9 cellular contexts compared by ENCODE assay signal in the genomic region with DNA sequence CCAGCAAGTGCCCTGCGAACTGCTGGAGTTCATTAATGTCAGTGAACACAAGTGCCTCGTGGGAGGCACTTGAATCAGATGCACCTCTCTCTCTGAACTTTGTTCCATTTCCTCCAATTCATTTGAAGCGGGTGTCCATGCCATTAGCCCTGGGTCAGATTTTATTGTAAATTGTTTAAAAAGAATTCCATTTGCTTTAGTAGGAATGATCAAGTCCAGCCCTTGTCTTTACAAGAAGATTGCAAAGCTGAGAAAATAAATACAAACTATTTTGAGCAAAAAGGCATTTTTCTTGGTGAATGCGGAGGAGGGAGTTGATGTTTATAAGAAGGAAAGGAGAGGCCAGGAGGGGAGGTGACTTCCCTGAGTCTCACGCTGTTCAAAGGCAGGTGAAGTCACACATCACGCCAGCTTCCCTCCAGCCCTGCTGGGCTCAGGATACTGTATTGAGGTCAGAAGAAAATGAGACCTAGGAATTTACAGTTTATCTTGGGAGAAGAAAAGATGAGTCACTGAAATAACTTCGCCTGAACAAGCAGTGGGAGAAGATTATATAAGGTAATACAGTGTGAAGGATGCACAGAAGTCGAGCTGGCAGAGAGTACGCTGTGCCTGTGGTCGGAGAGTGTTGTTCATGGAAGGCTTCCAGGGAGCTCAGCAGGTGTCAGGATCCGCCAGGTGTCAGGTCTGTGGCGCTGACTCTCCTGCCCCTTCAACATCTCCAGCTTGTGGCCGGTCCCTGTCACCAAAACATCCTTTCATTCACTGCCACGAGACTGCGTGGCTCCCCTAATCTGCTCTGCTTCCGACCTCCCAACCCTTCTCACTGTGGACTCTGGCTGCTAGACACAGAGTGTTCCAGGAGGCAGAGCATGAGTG. TPM values are rescaled to one million over a fixed set of nuclear protein-coding genes. Genes with fewer than 3 reads are reported as not detected.
A peak's percentile ranks its signal among the peaks of the same experiment; 100 is the strongest.
DNase-seq lines count a peak whose midpoint lies in the region; ATAC-seq, FAIRE-seq and TF ChIP-seq lines count a peak whose summit lies in the region.
"Had no signal": no experiment of that assay in that cellular context is flagged by ENCODE, and none has a peak within 500 bp of the region (broad histone marks: within the 10 kb centered on the region; RNA-seq: fewer than 3 reads in every experiment).

No MANE protein-coding gene starts in this region.

- H3K4me1 ChIP-seq in K562 (replicated peaks in 1 of 2; ENCODE audit: control insufficient read depth in 2 of 2, insufficient read depth in 2 of 2, low read length in 2 of 2) (no peaks in the 10 kb centered on the region), tibial artery (peaks cover 0 to 12% (median 8%) of the 10 kb centered on the region in 4 donors)

- CTCF ChIA-PET in K562 (lab: Yijun Ruan, JAX; ENCODE audit: low intra/inter-chr PET ratio) = no interaction called here

- WGBS in K562 (ENCODE audit: insufficient coverage, low coverage, missing lambda C conversion rate) = 2% methylated on average over 16 of the region's 16 CpGs

- H3K4me3 ChIP-seq in K562 = no peak overlapping the region
- no peak overlapping the region for H3K4me3 ChIP-seq in tibial artery
- H3K4me3 ChIP-seq: adrenal gland had no signal

- POLR2A ChIA-PET in K562 (lab: Yijun Ruan, JAX) = no interaction called here

- H3K9me1 ChIP-seq in K562 (ENCODE audit: control insufficient read depth, insufficient read depth, low read length) = no peaks in the 10 kb centered on the region

- no peak for TF ChIP-seq RAD21 in K562 (CRISPR knock-in tag; conservative IDR thresholded peaks at IDR 0.05 in 1 of 2, IDR thresholded peaks at IDR 0.05 in 1 of 2)

- FAIRE-seq in K562 (lab: Jason Lieb, UNC) = peak; percentile 48

- no peak overlapping the region for H3K9ac ChIP-seq in K562 (ENCODE audit: insufficient read depth in 1 of 2, low read depth in 2 of 2, low read length in 2 of 2)

- intact Hi-C loops in K562 (cut with micrococcal nuclease) = no loop called here
- intact Hi-C loops in left colon (cut with DNase I, micrococcal nuclease) = no loop called here
- intact Hi-C loops in tibial artery (cut with DNase I; ENCODE audit: low total_unique reads) = no loop called here

- H2AFZ ChIP-seq in K562 (ENCODE audit: low read depth, low read length) = no peak overlapping the region

- no peak for TF ChIP-seq EP300 in K562 (IDR thresholded peaks at IDR 0.05; ENCODE audit: low read length)

- H4K20me1 ChIP-seq in K562 (replicated peaks; ENCODE audit: control insufficient read depth, insufficient read depth, low read length) = no peaks in the 10 kb centered on the region

- DNase-seq in AG08395 (ENCODE audit: low spot score) (peak; percentile 75), NCI-H146 (lab: John Stamatoyannopoulos, UW) (peak; percentile 90), K562 (ENCODE audit: extremely low read depth in 1 of 4, low spot score in 3 of 4) (no peak), left colon (no peak), tibial artery (no peak)
- DNase-seq in stimulated activated CD4-positive, alpha-beta T cell treated with anti-CD3 and anti-CD28 coated beads, Interleukin-2, amount 100 ng/mL, for 48 hours = no peak
- no peak for DNase-seq in stimulated activated CD4-positive, alpha-beta T cell treated with anti-CD3 and anti-CD28 coated beads, Interleukin-4, amount 100 ng/mL, for 24 hours
- DNase-seq in activated CD4-positive, CD25-positive, alpha-beta regulatory T cell (lab: John Stamatoyannopoulos, UW) = no peak

- in situ Hi-C loops in K562 (cut with MboI) = no loop called here

- no peak for TF ChIP-seq CTCF in K562 (IDR thresholded peaks at IDR 0.05 in 2 of 3, conservative IDR thresholded peaks at IDR 0.05 in 1 of 3; ENCODE audit: insufficient read depth in 2 of 3, low read depth in 1 of 3, low read length in 3 of 3)
- TF ChIP-seq CTCF in tibial artery (IDR thresholded peaks at IDR 0.05) = no peak

- ATAC-seq in K562 (no peak), left colon (peak; percentile 62)

- no peaks in the 10 kb centered on the region for H3K9me3 ChIP-seq in K562 (replicated peaks; ENCODE audit: control insufficient read depth, insufficient read depth, low read depth, low read length)
- no peaks in the 10 kb centered on the region for H3K9me3 ChIP-seq in tibial artery
- H3K9me3 ChIP-seq: adrenal gland had no signal

- TF ChIP-seq POLR2A in K562 (conservative IDR thresholded peaks at IDR 0.05) = no peak

- H3K4me2 ChIP-seq in K562 (ENCODE audit: insufficient read depth, low read length) = no peak overlapping the region

- H3K79me2 ChIP-seq in K562 (ENCODE audit: control insufficient read depth, insufficient read depth, low read length) = no peaks in the 10 kb centered on the region

- no TSS peak for BruUV-seq in K562 (replicated peaks; lab: Mats Ljungman, UMichigan)

- H3K27ac ChIP-seq in K562 (ENCODE audit: extremely low read depth, low read depth, low read length) (no peak overlapping the region), tibial artery (no peak overlapping the region)
- H3K27ac ChIP-seq: adrenal gland had no signal

- H3K36me3 ChIP-seq in K562 (ENCODE audit: control insufficient read depth, insufficient read depth, low read length) (no peaks in the 10 kb centered on the region), tibial artery (no peaks in the 10 kb centered on the region)
- H3K36me3 ChIP-seq: adrenal gland had no signal

- H3K27me3 ChIP-seq in K562 (ENCODE audit: control insufficient read depth in 2 of 2, insufficient read depth in 2 of 2, low read length in 2 of 2) (peaks cover 32 to 44% of the 10 kb centered on the region in 2 experiments), tibial artery (no peaks in the 10 kb centered on the region)
- H3K27me3 ChIP-seq: adrenal gland had no signal

TF ChIP-seq in K562, 482 proteins besides CTCF, POLR2A, EP300 and RAD21:
- TF ChIP-seq RFX1 (IDR thresholded peaks at IDR 0.05) = no peak
- no peak for TF ChIP-seq RBM14 (IDR thresholded peaks at IDR 0.05; ENCODE audit: borderline replicate concordance, insufficient read depth, low read depth, low read length)
- TF ChIP-seq RFX7 (CRISPR knock-in tag; IDR thresholded peaks at IDR 0.05) = no peak
- TF ChIP-seq ZNF263 (CRISPR knock-in tag; IDR thresholded peaks at IDR 0.05; ENCODE audit: borderline replicate concordance) = no peak
- TF ChIP-seq KLF6 (CRISPR knock-in tag; IDR thresholded peaks at IDR 0.05; ENCODE audit: borderline replicate concordance) = no peak
- TF ChIP-seq ZNF431 (CRISPR knock-in tag; IDR thresholded peaks at IDR 0.05) = no peak
- no peak for TF ChIP-seq ZNF197 (CRISPR knock-in tag; IDR thresholded peaks at IDR 0.05; ENCODE audit: low read depth)
- TF ChIP-seq RAD51 (IDR thresholded peaks at IDR 0.05; ENCODE audit: borderline replicate concordance, low read depth) = no peak
- no peak for TF ChIP-seq LCOR (CRISPR knock-in tag; IDR thresholded peaks at IDR 0.05)
- TF ChIP-seq, protein P1, sequence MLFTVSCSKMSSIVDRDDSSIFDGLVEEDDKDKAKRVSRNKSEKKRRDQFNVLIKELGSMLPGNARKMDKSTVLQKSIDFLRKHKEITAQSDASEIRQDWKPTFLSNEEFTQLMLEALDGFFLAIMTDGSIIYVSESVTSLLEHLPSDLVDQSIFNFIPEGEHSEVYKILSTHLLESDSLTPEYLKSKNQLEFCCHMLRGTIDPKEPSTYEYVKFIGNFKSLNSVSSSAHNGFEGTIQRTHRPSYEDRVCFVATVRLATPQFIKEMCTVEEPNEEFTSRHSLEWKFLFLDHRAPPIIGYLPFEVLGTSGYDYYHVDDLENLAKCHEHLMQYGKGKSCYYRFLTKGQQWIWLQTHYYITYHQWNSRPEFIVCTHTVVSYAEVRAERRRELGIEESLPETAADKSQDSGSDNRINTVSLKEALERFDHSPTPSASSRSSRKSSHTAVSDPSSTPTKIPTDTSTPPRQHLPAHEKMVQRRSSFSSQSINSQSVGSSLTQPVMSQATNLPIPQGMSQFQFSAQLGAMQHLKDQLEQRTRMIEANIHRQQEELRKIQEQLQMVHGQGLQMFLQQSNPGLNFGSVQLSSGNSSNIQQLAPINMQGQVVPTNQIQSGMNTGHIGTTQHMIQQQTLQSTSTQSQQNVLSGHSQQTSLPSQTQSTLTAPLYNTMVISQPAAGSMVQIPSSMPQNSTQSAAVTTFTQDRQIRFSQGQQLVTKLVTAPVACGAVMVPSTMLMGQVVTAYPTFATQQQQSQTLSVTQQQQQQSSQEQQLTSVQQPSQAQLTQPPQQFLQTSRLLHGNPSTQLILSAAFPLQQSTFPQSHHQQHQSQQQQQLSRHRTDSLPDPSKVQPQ (CRISPR knock-in tag; IDR thresholded peaks at IDR 0.05; ENCODE audit: borderline replicate concordance) = no peak
- TF ChIP-seq STAG1 (CRISPR knock-in tag; IDR thresholded peaks at IDR 0.05; ENCODE audit: borderline replicate concordance) = no peak

RNA-seq across cellular contexts. Expression of a gene that starts 36.5 kb away (rescaled TPM):
- total RNA-seq in K562 (2011; cell fraction: chromatin; rRNA removed; ENCODE audit: low replicate concordance) = 0.09 TPM in 1 of 2 replicates, not detected in the other
- not detected in 2 replicates for total RNA-seq in K562 (2011; cell fraction: nucleolus; rRNA removed)
- 0.07 TPM in 1 of 2 replicates, not detected in the other for total RNA-seq in K562 (2011; cell fraction: nucleoplasm; rRNA removed)
- total RNA-seq in K562 (2014; rRNA removed) = not detected in 2 replicates
- total RNA-seq in K562 (2014; rRNA removed; fragmentation: Illumina TruSeq; extraction: Trizol) = not detected in 2 replicates
- total RNA-seq in K562 (2015; rRNA removed; fragmentation: Illumina TruSeq; extraction: Trizol) = not detected in 2 replicates
- 0.09 TPM in 1 of 2 replicates, not detected in the other for total RNA-seq in K562 (2021)
- not detected in 2 replicates for polyA plus RNA-seq in K562 (2011; rRNA removed)
- under 0.01 TPM in 1 of 2 replicates, not detected in the other for polyA plus RNA-seq in K562 (2011; cell fraction: cytosol; rRNA removed)
- 0.01 TPM in 1 of 2 replicates, not detected in the other for polyA plus RNA-seq in K562 (2011; cell fraction: nucleus; rRNA removed)
- polyA plus RNA-seq in K562 (2012) = 0.01 TPM in 1 of 2 replicates, not detected in the other
- polyA plus RNA-seq in K562 (2014; fragmentation: Illumina TruSeq; extraction: Trizol) = not detected in 2 replicates
- not detected for polyA plus RNA-seq in K562 (2014; fragmentation: Nextera tagmentation; extraction: Ambion mirVana)
- not detected in 2 replicates for polyA plus RNA-seq in K562 (2014; rRNA removed)
- 0.04 and 0.06 TPM in 2 replicates for polyA minus RNA-seq in K562 (2011; rRNA and poly(A)+ RNA removed)
- polyA minus RNA-seq in K562 (2011; cell fraction: cytosol; rRNA and poly(A)+ RNA removed) = not detected in 2 replicates
- not detected in 2 replicates for polyA minus RNA-seq in K562 (2011; cell fraction: nucleus; rRNA and poly(A)+ RNA removed)
- 1 to 10 TPM in 1 of 2 donors, under 1 TPM in 1; 0.98 to 2.5 TPM for total RNA-seq in left colon

Comparison
In these comparisons a context has a peak if more than half of its experiments do, and no peak if none do; other contexts are left out.
1. DNase-seq: peak in AG08395 (single experiment) and NCI-H146 (single experiment); none in K562 (0 of 4), left colon (0 of 2), stimulated activated CD4-positive, alpha-beta T cell treated with anti-CD3 and anti-CD28 coated beads, Interleukin-2, amount 100 ng/mL, for 48 hours (0 of 2), stimulated activated CD4-positive, alpha-beta T cell treated with anti-CD3 and anti-CD28 coated beads, Interleukin-4, amount 100 ng/mL, for 24 hours (single experiment), activated CD4-positive, CD25-positive, alpha-beta regulatory T cell (0 of 4) and tibial artery (0 of 2).